ENCODE assay signal across 10 cellular contexts in genomic region chr16:67235816-67236547, GRCh38. TPM values are rescaled to one million over a fixed set of nuclear protein-coding genes. Genes with fewer than 3 reads are reported as not detected.
DNase-seq lines count a peak whose midpoint lies in the region; ATAC-seq and TF ChIP-seq lines count a peak whose summit lies in the region.
"Had no signal": no experiment of that assay in that cellular context is flagged by ENCODE, and none has a peak within 500 bp of the region (broad histone marks: within the 10 kb centered on the region; RNA-seq: fewer than 3 reads in every experiment).

No MANE protein-coding gene starts in this region.

- peak; percentile 74 for DNase-seq in activated naive CD4-positive, alpha-beta T cell treated with Interleukin-2 at 50 U/mL for 16 hours
- DNase-seq in activated naive CD4-positive, alpha-beta T cell treated with anti-CD3 and anti-CD28 coated beads, Interleukin-2, amount 50 U/mL, for 16 hours, result no peak
- no peak for DNase-seq in T-helper 2 cell treated with Interferon-gamma antibody and Interleukin-4, amounts not matched to agents 5 μg/mL and 100 μg/mL, for 36 hours (ENCODE audit: low spot score)
- DNase-seq in mammary epithelial cell, result peak; percentile 62
- DNase-seq in stimulated activated CD4-positive, alpha-beta T cell treated with anti-CD3 and anti-CD28 coated beads, TNF-alpha, amount 100 ng/mL, for 48 hours (ENCODE audit: low read depth in 3 of 3), result peak in 2 of 3 donors; percentile 16 to 22
- DNase-seq in NCI-H2171 (lab: John Stamatoyannopoulos, UW), result no peak
- DNase-seq in GDM1 (lab: John Stamatoyannopoulos, UW), result no peak
- DNase-seq: NCI-H1105 had no signal

- in situ Hi-C loops in mammary epithelial cell (cut with MboI; ENCODE audit: low sequenced_read_pairs in 2 of 2), result no loop called here

- BruUV-seq in mammary epithelial cell (replicated peaks; lab: Mats Ljungman, UMichigan), result no TSS peak

- H3K36me3 ChIP-seq in mammary epithelial cell (ENCODE audit: insufficient read depth, low read length), result peaks cover 27% of the 10 kb centered on the region

- H3K36me3 Mint-ChIP-seq in T-helper 2 cell treated with Interferon-gamma antibody and Interleukin-4, amounts not matched to agents 5 μg/mL and 100 μg/mL, for 36 hours (ENCODE audit: low read depth), result peaks cover 51% of the 10 kb centered on the region

- H3K27ac ChIP-seq in mammary epithelial cell (ENCODE audit: insufficient read depth, low read depth, low read length), result no peak overlapping the region
- H3K27ac ChIP-seq: body of pancreas had no signal

- H3K9ac ChIP-seq in mammary epithelial cell (ENCODE audit: insufficient read depth, low read length), result no peak overlapping the region

- H3K4me1 ChIP-seq in mammary epithelial cell (ENCODE audit: insufficient read depth, low read length), result peaks cover 20% of the 10 kb centered on the region

- no peak overlapping the region for H3K4me3 ChIP-seq in mammary epithelial cell (replicated peaks in 1 of 3; ENCODE audit: insufficient read depth in 1 of 3, low read depth in 2 of 3, low read length in 3 of 3)
- H3K4me3 ChIP-seq: body of pancreas had no signal

- dilution Hi-C loops in mammary epithelial cell (cut with HindIII; ENCODE audit: low sequenced_read_pairs), result loop anchor here (5.0 kb wide), 2 partner anchors 39 to 46 kb away; partner anchors contain the start of gene ELMO3

- no peaks in the 10 kb centered on the region for H4K20me1 ChIP-seq in mammary epithelial cell (ENCODE audit: insufficient read depth, low read length)

- ATAC-seq in GM21381 (IDR thresholded peaks at IDR 0.05; ENCODE audit: unreplicated experiment), result no peak

- intact Hi-C loops in mammary epithelial cell (cut with micrococcal nuclease), result no loop called here

- peak overlapping the region; percentile 39 for H3K4me2 ChIP-seq in mammary epithelial cell (ENCODE audit: insufficient read depth, low read depth, low read length)

- H3K27me3 ChIP-seq in mammary epithelial cell (ENCODE audit: insufficient read depth, low read length), result no peaks in the 10 kb centered on the region
- H3K27me3 ChIP-seq: body of pancreas had no signal

- no peaks in the 10 kb centered on the region for H3K9me3 Mint-ChIP-seq in T-helper 2 cell treated with Interferon-gamma antibody and Interleukin-4, amounts not matched to agents 5 μg/mL and 100 μg/mL, for 36 hours

- no peaks in the 10 kb centered on the region for H3K27me3 Mint-ChIP-seq in T-helper 2 cell treated with Interferon-gamma antibody and Interleukin-4, amounts not matched to agents 5 μg/mL and 100 μg/mL, for 36 hours (ENCODE audit: low read depth)

- peak overlapping the region; percentile 3 for H2AFZ ChIP-seq in mammary epithelial cell (ENCODE audit: low read depth, low read length)

- H3K27ac Mint-ChIP-seq in T-helper 2 cell treated with Interferon-gamma antibody and Interleukin-4, amounts not matched to agents 5 μg/mL and 100 μg/mL, for 36 hours, result peak overlapping the region; percentile 86

- H3K4me3 Mint-ChIP-seq in T-helper 2 cell treated with Interferon-gamma antibody and Interleukin-4, amounts not matched to agents 5 μg/mL and 100 μg/mL, for 36 hours, result peak overlapping the region; percentile 55

- peaks cover 11% of the 10 kb centered on the region for H3K79me2 ChIP-seq in mammary epithelial cell (ENCODE audit: insufficient read depth, low read length)

- H3K4me1 Mint-ChIP-seq in T-helper 2 cell treated with Interferon-gamma antibody and Interleukin-4, amounts not matched to agents 5 μg/mL and 100 μg/mL, for 36 hours (ENCODE audit: low read depth), result peaks cover 5% of the 10 kb centered on the region

- no peaks in the 10 kb centered on the region for H3K9me3 ChIP-seq in mammary epithelial cell (replicated peaks; ENCODE audit: insufficient read depth, low read length)
- H3K9me3 ChIP-seq: body of pancreas had no signal

- CTCF ChIA-PET in mammary epithelial cell (lab: Charles Lee; ENCODE audit: low non-redundant PET), result no interaction called here

- no peak for TF ChIP-seq CTCF in mammary epithelial cell (conservative IDR thresholded peaks at IDR 0.05 in 1 of 2, IDR thresholded peaks at IDR 0.05 in 1 of 2; ENCODE audit: extremely low read depth in 1 of 2, insufficient read depth in 1 of 2, low read depth in 1 of 2, low read length in 2 of 2)

- 60% methylated on average over 11 of the region's 17 CpGs for whole genome bisulfite sequencing in mammary epithelial cell (ENCODE audit: low coverage, missing lambda C conversion rate)

RNA-seq across cellular contexts. Expression of gene TMEM208, which starts 9.1 kb away (rescaled TPM):
- total RNA-seq in mammary epithelial cell, result 10 to 100 TPM; 24.5 to 43.1 TPM
- polyA plus RNA-seq in mammary epithelial cell, result 62.9 TPM
- 54.5 TPM for polyA minus RNA-seq in mammary epithelial cell

RNA-seq across cellular contexts. Expression of gene FHOD1, which starts 11.3 kb away (rescaled TPM):
- total RNA-seq in mammary epithelial cell, result 10 to 100 TPM in 1 of 2 donors, 1 to 10 TPM in 1; 6.7 to 38.7 TPM
- polyA plus RNA-seq in mammary epithelial cell, result 31.6 TPM
- polyA minus RNA-seq in mammary epithelial cell, result 25.9 TPM

RNA-seq across cellular contexts. Expression of gene SLC9A5, which starts 12.8 kb away (rescaled TPM):
- 1 to 10 TPM in 1 of 2 donors, under 1 TPM in 1; 0.67 to 1.7 TPM for total RNA-seq in mammary epithelial cell
- polyA plus RNA-seq in mammary epithelial cell, result 0.37 TPM
- not detected for polyA minus RNA-seq in mammary epithelial cell

RNA-seq across cellular contexts. Expression of gene ELMO3, which starts 37.1 kb away (rescaled TPM):
- total RNA-seq in mammary epithelial cell, result 10 to 100 TPM; 25.8 to 29.0 TPM
- 37.4 TPM for polyA plus RNA-seq in mammary epithelial cell
- 21.3 TPM for polyA minus RNA-seq in mammary epithelial cell

RNA-seq across cellular contexts. Expression of gene PLEKHG4, which starts 43.4 kb away (rescaled TPM):
- 1 to 10 TPM; 1.2 to 1.7 TPM for total RNA-seq in mammary epithelial cell
- polyA plus RNA-seq in mammary epithelial cell, result 0.83 TPM
- polyA minus RNA-seq in mammary epithelial cell, result not detected

Comparison
In these comparisons a context has a peak if more than half of its experiments do, and no peak if none do; other contexts are left out.
1. DNase-seq: peak in activated naive CD4-positive, alpha-beta T cell treated with Interleukin-2 at 50 U/mL for 16 hours (single experiment), mammary epithelial cell (single experiment) and stimulated activated CD4-positive, alpha-beta T cell treated with anti-CD3 and anti-CD28 coated beads, TNF-alpha, amount 100 ng/mL, for 48 hours (2 of 3); none in activated naive CD4-positive, alpha-beta T cell treated with anti-CD3 and anti-CD28 coated beads, Interleukin-2, amount 50 U/mL, for 16 hours (single experiment), T-helper 2 cell treated with Interferon-gamma antibody and Interleukin-4, amounts not matched to agents 5 μg/mL and 100 μg/mL, for 36 hours (single experiment), NCI-H2171 (single experiment) and GDM1 (single experiment).